Comparison of ENCODE assay signal across 2 cellular contexts in the genomic region with DNA sequence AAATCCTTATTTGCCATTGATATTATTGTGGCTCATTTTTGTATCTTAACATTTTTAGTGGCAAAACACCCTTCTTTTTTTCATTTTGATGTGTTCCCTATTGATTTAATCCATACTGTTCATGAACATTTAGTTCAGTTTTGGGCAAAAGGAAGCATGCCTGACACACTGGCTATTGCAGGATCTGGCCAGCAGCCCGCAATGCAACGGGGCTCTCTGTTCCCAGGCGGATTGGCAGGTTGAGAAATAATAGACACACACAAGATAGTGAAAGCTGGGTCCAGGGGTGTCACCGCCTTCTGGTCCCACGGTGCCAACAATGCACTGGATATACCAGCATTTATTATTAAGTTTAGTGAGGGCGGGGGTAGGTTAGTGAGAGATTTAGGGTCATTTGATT. TPM values are rescaled to one million over a fixed set of nuclear protein-coding genes. Genes with fewer than 3 reads are reported as not detected.
"Had no signal": no experiment of that assay in that cellular context is flagged by ENCODE, and none has a peak within 500 bp of the region (broad histone marks: within the 10 kb centered on the region; RNA-seq: fewer than 3 reads in every experiment).

No MANE protein-coding gene starts in this region.

RNA-seq across cellular contexts. Expression of gene STBD1, which starts 24.9 kb away (rescaled TPM):
- total RNA-seq: OCI-LY7 had no signal

RNA-seq across cellular contexts. Expression of gene FAM47E, which starts 30.1 kb away (rescaled TPM):
- total RNA-seq: OCI-LY7, SJSA1 had no signal
